8 cellular contexts compared by ENCODE assay signal in the genomic region with DNA sequence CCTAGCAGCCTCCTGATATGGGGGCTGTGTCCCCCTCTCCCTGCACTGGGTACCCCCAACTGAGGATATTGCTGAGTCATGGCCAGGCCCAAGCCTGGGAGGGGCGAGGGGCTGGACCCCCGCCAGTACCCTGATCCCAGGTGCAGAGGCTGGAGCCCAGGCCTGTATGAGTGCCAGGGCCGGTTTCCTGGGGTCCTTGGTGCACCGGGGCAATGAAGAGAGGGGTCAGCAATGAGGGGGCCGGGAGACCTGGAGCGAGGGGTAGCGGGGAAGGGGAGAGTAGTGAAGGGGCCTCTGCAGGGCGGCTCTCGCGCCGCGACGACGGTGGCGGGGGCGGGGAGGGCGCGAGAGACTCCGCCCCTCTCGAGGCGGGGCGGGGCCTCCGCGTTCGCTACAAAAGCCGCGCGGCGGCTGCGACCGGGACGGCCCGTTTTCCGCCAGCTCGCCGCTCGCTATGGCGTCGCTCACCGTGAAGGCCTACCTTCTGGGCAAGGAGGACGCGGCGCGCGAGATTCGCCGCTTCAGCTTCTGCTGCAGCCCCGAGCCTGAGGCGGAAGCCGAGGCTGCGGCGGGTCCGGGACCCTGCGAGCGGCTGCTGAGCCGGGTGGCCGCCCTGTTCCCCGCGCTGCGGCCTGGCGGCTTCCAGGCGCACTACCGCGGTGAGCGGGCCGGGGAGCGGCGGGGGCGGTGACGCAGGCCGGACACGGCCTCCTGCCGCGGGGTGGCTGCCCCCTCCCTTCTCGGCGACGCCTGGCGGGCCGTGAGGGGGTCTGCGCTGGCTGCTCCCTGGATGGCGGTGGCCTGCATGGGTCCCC. TPM values are rescaled to one million over a fixed set of nuclear protein-coding genes. Genes with fewer than 3 reads are reported as not detected.
A peak's percentile ranks its signal among the peaks of the same experiment; 100 is the strongest.
DNase-seq lines count a peak whose midpoint lies in the region; ATAC-seq and TF ChIP-seq lines count a peak whose summit lies in the region.

Gene SQSTM1, plus strand, starts transcription at position 423 of the 815 bp plus-strand sequence. Its CDS starts 32 bp downstream, at position 455.

- H3K27me3 ChIP-seq in testis, result no peaks in the 10 kb centered on the region

- peak; percentile 76 for DNase-seq in EL
- peak; percentile 55 for DNase-seq in Jurkat, Clone E6-1 (ENCODE audit: low read depth, low spot score)
- DNase-seq in glomerular visceral epithelial cell (ENCODE audit: extremely low spot score), result peak; percentile 86
- DNase-seq in omental fat pad (ENCODE audit: low spot score), result no peak
- peak; percentile 83 for DNase-seq in testis

- no peaks in the 10 kb centered on the region for H3K9me3 ChIP-seq in testis

- H3K27ac ChIP-seq in testis, result peak within 1 kb of the TSS; percentile 100

- intact Hi-C loops in testis (cut with DNase I; ENCODE audit: low total_unique reads), result no loop called here

- peak within 1 kb of the TSS; percentile 92 for H3K4me3 Mint-ChIP-seq in activated naive CD8-positive, alpha-beta T cell

- H3K4me1 Mint-ChIP-seq in activated naive CD8-positive, alpha-beta T cell (ENCODE audit: low read depth), result peaks cover 49% of the 10 kb centered on the region

- H3K27me3 Mint-ChIP-seq in activated naive CD8-positive, alpha-beta T cell, result no peaks in the 10 kb centered on the region

- H3K36me3 ChIP-seq in testis (ENCODE audit: low read depth, missing control alignments), result no peaks in the 10 kb centered on the region

- H3K9me3 Mint-ChIP-seq in activated naive CD8-positive, alpha-beta T cell (ENCODE audit: low read depth), result no peaks in the 10 kb centered on the region

- H3K4me3 ChIP-seq in Jurkat, Clone E6-1 (ENCODE audit: low read length), result peak within 1 kb of the TSS; percentile 70
- peak within 1 kb of the TSS; percentile 99 to 100 for H3K4me3 ChIP-seq in testis

- peak within 1 kb of the TSS; percentile 86 for H3K27ac Mint-ChIP-seq in activated naive CD8-positive, alpha-beta T cell

- peaks cover 5% of the 10 kb centered on the region for H3K36me3 Mint-ChIP-seq in activated naive CD8-positive, alpha-beta T cell

- peaks cover 63% of the 10 kb centered on the region for H3K4me1 ChIP-seq in testis

- TF ChIP-seq CTCF in omental fat pad (IDR thresholded peaks at IDR 0.05) (no peak), testis (IDR thresholded peaks at IDR 0.05) (no peak)

- WGBS in testis, 2 donors, result 0 to 1% methylated on average over 2 to 72 of the region's 81 CpGs

- ATAC-seq in GM21529 (IDR thresholded peaks at IDR 0.05; ENCODE audit: unreplicated experiment), result peak; percentile 36
- peak; percentile 59 for ATAC-seq in SK-N-SH treated with all-trans-retinoic acid at 6 μM for 48 hours
- ATAC-seq in omental fat pad (ENCODE audit: low FRiP score), result peak; percentile 26

- TF ChIP-seq POLR2A in testis (IDR thresholded peaks at IDR 0.05), result peak; percentile 96

TF ChIP-seq in SK-N-SH treated with all-trans-retinoic acid at 6 μM for 48 hours, 23 proteins besides CTCF, POLR2A, EP300 and RAD21:
- TF ChIP-seq ZFP3 (CRISPR knock-in tag; IDR thresholded peaks at IDR 0.05) (peak; percentile 12; the same call in 1 of the 2 replicates), PPARA (CRISPR knock-in tag; IDR thresholded peaks at IDR 0.05; ENCODE audit: borderline replicate concordance) (no peak), BACH2 (CRISPR knock-in tag; IDR thresholded peaks at IDR 0.05; ENCODE audit: borderline replicate concordance) (peak; percentile 96; the same call in 1 of the 2 replicates), ESRRG (CRISPR knock-in tag; IDR thresholded peaks at IDR 0.05) (no peak), GLIS3 (CRISPR knock-in tag; IDR thresholded peaks at IDR 0.05) (no peak), CSDC2 (CRISPR knock-in tag; IDR thresholded peaks at IDR 0.05) (no peak; the same call in 1 of the 2 replicates), TCF4 (CRISPR knock-in tag; IDR thresholded peaks at IDR 0.05; ENCODE audit: borderline replicate concordance) (no peak), ZNF8 (CRISPR knock-in tag; IDR thresholded peaks at IDR 0.05) (no peak), SNAI2 (CRISPR knock-in tag; IDR thresholded peaks at IDR 0.05) (peak; percentile 15; the same call in 1 of the 2 replicates)
TF ChIP-seq in SK-N-SH treated with all-trans-retinoic acid at 6 μM for 48 hours: peak in this region for 3.

RNA-seq across cellular contexts. Expression of gene SQSTM1, which starts in this region (rescaled TPM):
- 43.5 TPM for polyA plus RNA-seq in Jurkat, Clone E6-1 (2012; ENCODE audit: insufficient read depth, insufficient read length)
- total RNA-seq in omental fat pad (100 to 1,000 TPM; 400 to 762 (median 566) TPM), testis (100 to 1,000 TPM; 192 to 255 TPM)
- polyA plus RNA-seq in testis (ENCODE audit: insufficient read depth, low read depth, low replicate concordance), result 165 TPM
